8 cellular contexts compared by ENCODE assay signal in the genomic region with DNA sequence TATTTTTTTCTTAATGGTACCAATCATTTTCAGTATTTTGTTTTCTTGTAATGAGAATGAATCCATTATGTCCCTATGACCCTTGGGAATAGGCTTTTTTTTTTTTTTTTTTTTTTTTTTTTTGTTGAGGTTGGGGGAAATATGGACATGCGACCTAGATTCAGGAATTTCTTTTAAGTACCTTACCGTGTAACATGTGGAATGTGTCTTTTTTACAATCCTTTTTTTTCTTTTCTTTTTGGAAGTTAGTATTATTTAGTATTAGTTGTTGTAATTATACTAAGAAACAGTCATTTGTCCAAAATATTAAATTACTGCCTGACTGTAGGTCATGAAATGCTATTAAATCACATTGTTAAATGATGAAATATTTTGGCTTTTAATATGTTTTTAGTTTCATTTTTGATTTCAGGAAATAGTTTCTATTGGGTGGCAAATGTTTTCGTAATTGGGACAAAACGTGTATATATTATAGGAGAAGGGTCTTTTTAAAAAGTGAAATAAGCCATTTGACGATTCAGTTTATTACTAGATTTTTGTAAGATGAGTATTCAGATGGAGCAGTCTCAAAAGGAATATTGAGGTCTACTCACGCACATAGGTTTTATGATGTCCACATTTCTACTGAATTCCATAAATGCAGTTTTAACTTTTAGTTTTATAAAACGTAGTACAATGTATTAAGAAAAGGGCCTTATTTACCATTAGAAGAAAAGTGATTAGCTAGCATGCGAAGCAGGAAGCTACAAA. TPM values are rescaled to one million over a fixed set of nuclear protein-coding genes. Genes with fewer than 3 reads are reported as not detected.
DNase-seq lines count a peak whose midpoint lies in the region; ATAC-seq and TF ChIP-seq lines count a peak whose summit lies in the region.

No MANE protein-coding gene starts in this region.

- H3K36me3 Mint-ChIP-seq in activated T-cell treated with anti-CD3 and anti-CD28 coated beads, Interleukin-2, amount 50 U/mL, for 24 hours (ENCODE audit: low read depth): peaks cover 57% of the 10 kb centered on the region
- peaks cover 30% of the 10 kb centered on the region for H3K36me3 Mint-ChIP-seq in activated B cell treated with CpG ODN at 0.5 μM for 24 hours (ENCODE audit: low read depth)

- POLR2A ChIA-PET in activated B cell treated with CpG ODN at 0.5 μM for 24 hours (lab: Charles Lee): interaction anchor here (0.8 to 1.3 kb wide), 3 partner anchors 9 to 145 kb away, joined by 3 to 7 read pairs (median 5); no protein-coding TSS in a partner anchor

- no peaks in the 10 kb centered on the region for H3K9me3 Mint-ChIP-seq in activated T-cell treated with anti-CD3 and anti-CD28 coated beads, Interleukin-2, amount 50 U/mL, for 24 hours
- no peaks in the 10 kb centered on the region for H3K9me3 Mint-ChIP-seq in activated B cell treated with CpG ODN at 0.5 μM for 24 hours

- DNase-seq in activated T-cell treated with anti-CD3 and anti-CD28 coated beads, Interleukin-2, amount 50 U/mL, for 24 hours: no peak
- DNase-seq in activated T-cell treated with anti-CD3 and anti-CD28 coated beads, Interleukin-2, amount 50 U/mL, for 1 hour: no peak
- DNase-seq in activated B cell treated with CpG ODN at 0.5 μM for 24 hours: no peak
- no peak for DNase-seq in tibial artery
- no peak for DNase-seq in NCI-H446 (lab: John Stamatoyannopoulos, UW)
- no peak for DNase-seq in NCI-H226

- H3K27me3 Mint-ChIP-seq in activated T-cell treated with anti-CD3 and anti-CD28 coated beads, Interleukin-2, amount 50 U/mL, for 24 hours: no peaks in the 10 kb centered on the region
- no peaks in the 10 kb centered on the region for H3K27me3 Mint-ChIP-seq in activated B cell treated with CpG ODN at 0.5 μM for 24 hours

- H3K27ac ChIP-seq in iPS-18a (ENCODE audit: low read length) (no peak overlapping the region), tibial artery (peak overlapping the region; percentile 96 to 98)

- H3K4me1 ChIP-seq in iPS-18a (ENCODE audit: control insufficient read depth, low read depth, low read length): peaks cover 45% of the 10 kb centered on the region
- H3K4me1 ChIP-seq in tibial artery: peaks cover 0 to 57% (median 27%) of the 10 kb centered on the region in 4 donors

- peak overlapping the region; percentile 100 for H3K4me3 ChIP-seq in iPS-18a (ENCODE audit: low read length)
- peak overlapping the region; percentile 86 to 96 for H3K4me3 ChIP-seq in tibial artery

- peak overlapping the region; percentile 83 for H3K4me3 Mint-ChIP-seq in activated T-cell treated with anti-CD3 and anti-CD28 coated beads, Interleukin-2, amount 50 U/mL, for 24 hours
- H3K4me3 Mint-ChIP-seq in activated B cell treated with CpG ODN at 0.5 μM for 24 hours: peak overlapping the region; percentile 92

- ATAC-seq in activated B cell treated with CpG ODN at 0.5 μM for 24 hours (ENCODE audit: low read depth): no peak
- ATAC-seq in HG03175 (IDR thresholded peaks at IDR 0.05; ENCODE audit: unreplicated experiment): no peak

- H3K27ac Mint-ChIP-seq in activated T-cell treated with anti-CD3 and anti-CD28 coated beads, Interleukin-2, amount 50 U/mL, for 24 hours: peak overlapping the region; percentile 91
- peak overlapping the region; percentile 93 for H3K27ac Mint-ChIP-seq in activated B cell treated with CpG ODN at 0.5 μM for 24 hours

- no peak for TF ChIP-seq CTCF in activated B cell treated with CpG ODN at 0.5 μM for 24 hours (IDR thresholded peaks at IDR 0.05)
- no peak for TF ChIP-seq CTCF in tibial artery (IDR thresholded peaks at IDR 0.05)

- no peak overlapping the region for H3K9ac ChIP-seq in iPS-18a (ENCODE audit: low read length)

- H3K9me3 ChIP-seq in iPS-18a (ENCODE audit: control insufficient read depth, low read depth, low read length): no peaks in the 10 kb centered on the region
- H3K9me3 ChIP-seq in tibial artery: no peaks in the 10 kb centered on the region

- H3K4me1 Mint-ChIP-seq in activated T-cell treated with anti-CD3 and anti-CD28 coated beads, Interleukin-2, amount 50 U/mL, for 24 hours (ENCODE audit: low read depth): peaks cover 56% of the 10 kb centered on the region
- H3K4me1 Mint-ChIP-seq in activated B cell treated with CpG ODN at 0.5 μM for 24 hours: peaks cover 65% of the 10 kb centered on the region

- H3K36me3 ChIP-seq in iPS-18a (ENCODE audit: control insufficient read depth, low read depth, low read length): no peaks in the 10 kb centered on the region
- no peaks in the 10 kb centered on the region for H3K36me3 ChIP-seq in tibial artery

- intact Hi-C loops in activated B cell treated with CpG ODN at 0.5 μM for 24 hours (cut with micrococcal nuclease): loop anchor here (10.0 kb wide), 1 partner anchor 403 kb away; no protein-coding TSS in a partner anchor
- intact Hi-C loops in tibial artery (cut with DNase I; ENCODE audit: low total_unique reads): no loop called here

- CTCF ChIA-PET in activated B cell treated with CpG ODN at 0.5 μM for 24 hours (lab: Charles Lee): no interaction called here

- H3K27me3 ChIP-seq in iPS-18a (ENCODE audit: control insufficient read depth, insufficient read depth, low read length) (no peaks in the 10 kb centered on the region), tibial artery (no peaks in the 10 kb centered on the region)

RNA-seq across cellular contexts. Expression of gene ARID1B, which starts 4.9 kb away (rescaled TPM):
- total RNA-seq in activated B cell treated with CpG ODN at 0.5 μM for 24 hours: 194 and 248 TPM in 2 replicates
